8 cellular contexts compared by ENCODE assay signal in genomic region chr13:48001127-48001881, GRCh38. TPM values are rescaled to one million over a fixed set of nuclear protein-coding genes. Genes with fewer than 3 reads are reported as not detected.
DNase-seq lines count a peak whose midpoint lies in the region; ATAC-seq and TF ChIP-seq lines count a peak whose summit lies in the region.

Gene SUCLA2 (minus strand): TSS chr13:48001273. CDS start chr13:48001269, 4 bp downstream.

- H3K4me1 ChIP-seq in left lung: peaks cover 5 to 22% of the 10 kb centered on the region in 2 donors

- H3K9me3 ChIP-seq in left lung: no peaks in the 10 kb centered on the region

- intact Hi-C loops in left lung (cut with DNase I): no loop called here

- peak within 1 kb of the TSS; percentile 42 to 67 for H3K27ac ChIP-seq in left lung

- no peak for TF ChIP-seq CTCF in left lung (IDR thresholded peaks at IDR 0.05)

- peak; percentile 99 for ATAC-seq in GM19328 (IDR thresholded peaks at IDR 0.05; ENCODE audit: unreplicated experiment)
- peak; percentile 97 for ATAC-seq in HG03469 (IDR thresholded peaks at IDR 0.05; ENCODE audit: unreplicated experiment)
- peak; percentile 100 for ATAC-seq in left lung

- peak in 13 of 14 donors; percentile 59 to 93 (median 84) for DNase-seq in C1 segment of cervical spinal cord (lab: John Stamatoyannopoulos, UW)
- DNase-seq in NCI-H748 (lab: John Stamatoyannopoulos, UW; ENCODE audit: unreplicated experiment): peak; percentile 94
- peak; percentile 86 for DNase-seq in activated CD4-positive, alpha-beta T cell treated with anti-CD3 and anti-CD28 coated beads, Interleukin-2, amount 50 U/mL, for 1 hour
- DNase-seq in dedifferentiated amniotic fluid mesenchymal stem cell (ENCODE audit: extremely low spot score): peak; percentile 75
- peak; percentile 91 to 99 for DNase-seq in left lung
- DNase-seq in stimulated activated CD4-positive, alpha-beta T cell treated with anti-CD3 and anti-CD28 coated beads, Interleukin-2, amount 100 ng/mL, for 4 hours (ENCODE audit: low read depth): peak; percentile 87

- peak within 1 kb of the TSS; percentile 82 to 91 for H3K4me3 ChIP-seq in left lung

- H3K36me3 ChIP-seq in left lung: peaks cover 0 to 2% of the 10 kb centered on the region in 2 donors

- H3K27me3 ChIP-seq in left lung: no peaks in the 10 kb centered on the region

RNA-seq across cellular contexts. Expression of gene SUCLA2, which starts in this region (rescaled TPM):
- total RNA-seq in left lung: 10 to 100 TPM; 35.7 to 37.9 TPM

Comparison
In these comparisons a context has a peak if more than half of its experiments do, and no peak if none do; other contexts are left out.
1. Peak in every context shown above with its lines: DNase-seq, ATAC-seq, H3K4me3 ChIP-seq and H3K27ac ChIP-seq.